ENCODE assay signal across 1 cellular context in the genomic region with DNA sequence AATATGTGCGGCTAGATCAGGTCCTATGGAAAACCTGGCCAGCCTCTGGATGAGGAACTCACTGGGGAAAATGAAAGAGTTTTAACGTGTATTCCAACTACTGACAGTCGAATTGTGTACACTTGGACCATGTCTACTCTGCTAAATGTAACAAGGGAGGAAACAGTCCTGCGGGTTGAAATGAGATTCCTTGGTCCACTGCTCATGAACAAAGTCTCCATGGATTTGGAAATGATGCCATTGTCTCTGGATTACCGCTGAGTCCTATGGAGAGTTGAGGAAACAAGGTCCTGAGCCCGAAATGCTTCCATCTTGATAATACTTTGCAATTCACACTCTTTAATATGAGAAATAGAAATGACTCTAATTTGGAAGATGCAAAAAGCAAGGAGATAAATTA.
TF ChIP-seq lines count a peak whose summit lies in the region.

No MANE protein-coding gene starts in this region.

TF ChIP-seq in A549, 52 proteins besides CTCF, POLR2A, EP300 and RAD21 (continued from another document):
- TF ChIP-seq, protein P1, sequence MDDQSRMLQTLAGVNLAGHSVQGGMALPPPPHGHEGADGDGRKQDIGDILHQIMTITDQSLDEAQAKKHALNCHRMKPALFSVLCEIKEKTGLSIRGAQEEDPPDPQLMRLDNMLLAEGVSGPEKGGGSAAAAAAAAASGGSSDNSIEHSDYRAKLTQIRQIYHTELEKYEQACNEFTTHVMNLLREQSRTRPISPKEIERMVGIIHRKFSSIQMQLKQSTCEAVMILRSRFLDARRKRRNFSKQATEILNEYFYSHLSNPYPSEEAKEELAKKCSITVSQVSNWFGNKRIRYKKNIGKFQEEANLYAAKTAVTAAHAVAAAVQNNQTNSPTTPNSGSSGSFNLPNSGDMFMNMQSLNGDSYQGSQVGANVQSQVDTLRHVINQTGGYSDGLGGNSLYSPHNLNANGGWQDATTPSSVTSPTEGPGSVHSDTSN (IDR thresholded peaks at IDR 0.05) = no peak
- no peak for TF ChIP-seq CEBPB (IDR thresholded peaks at IDR 0.05)
